Comparison of ENCODE assay signal across 23 cellular contexts in genomic region chr5:154589511-154589910, GRCh38.
"Had no signal": no experiment of that assay in that cellular context is flagged by ENCODE, and none has a peak within 500 bp of the region (broad histone marks: within the 10 kb centered on the region; RNA-seq: fewer than 3 reads in every experiment).

No MANE protein-coding gene starts in this region.

- H3K9me3 ChIP-seq: mucosa of descending colon, ovary, right atrium auricular region, right lobe of liver, stomach, thoracic aorta, tibial artery had no signal

- H3K36me3 ChIP-seq: ovary, right atrium auricular region, right lobe of liver, stomach, thoracic aorta, tibial artery had no signal

- H3K4me1 Mint-ChIP-seq: memory B cell; naive thymus-derived CD4-positive, alpha-beta T cell; stimulated activated naive B cell treated with anti-CD40 and anti-IgM and Interleukin-4, amounts not matched to agents 10 μg/mL and 1 μg/mL and 100 μg/mL, for 72 hours had no signal

- H3K4me3 ChIP-seq: mucosa of descending colon, ovary, right atrium auricular region, right lobe of liver, stomach, thoracic aorta, tibial artery had no signal

- H3K27me3 ChIP-seq: ovary, right atrium auricular region, right lobe of liver had no signal

- H3K4me1 ChIP-seq: right atrium auricular region, right lobe of liver, stomach, tibial artery had no signal

- DNase-seq: hippocampal formation; kidney glomerular epithelial cell; left cardiac atrium; midbrain; mucosa of descending colon; naive thymus-derived CD4-positive, alpha-beta T cell; ovary; right lobe of liver; stimulated activated CD4-positive, alpha-beta T cell treated with anti-CD3 and anti-CD28 coated beads, Interleukin-12 subunit alpha, Interleukin-12 subunit beta, amount 100 ng/mL, for 4 hours; stimulated activated CD4-positive, alpha-beta T cell treated with anti-CD3 and anti-CD28 coated beads, Interleukin-15, amount 100 ng/mL, for 24 hours; stimulated activated CD4-positive, alpha-beta T cell treated with anti-CD3 and anti-CD28 coated beads, Interleukin-2, amount 100 ng/mL, for 24 hours; stimulated activated CD4-positive, alpha-beta T cell treated with anti-CD3 and anti-CD28 coated beads, Interleukin-4, amount 100 ng/mL, for 1 hour; stimulated activated naive B cell treated with anti-CD40 and anti-IgM and Interleukin-4, amounts not matched to agents 10 μg/mL and 1 μg/mL and 100 μg/mL, for 72 hours; stimulated activated naive CD8-positive, alpha-beta T cell treated with anti-CD3 and anti-CD28 coated beads, Interleukin-15, Interleukin-2, amounts not matched to agents 100 U/mL and 50 U/mL, for 24 hours; stomach; tibial artery had no signal

- H3K36me3 Mint-ChIP-seq: memory B cell; naive thymus-derived CD4-positive, alpha-beta T cell; natural killer cell treated with Interleukin-12 subunit alpha and Interleukin-12 subunit beta and Interleukin-15 and Interleukin-18, amount 100 ng/mL, for 72 hours; stimulated activated naive B cell treated with anti-CD40 and anti-IgM and Interleukin-4, amounts not matched to agents 10 μg/mL and 1 μg/mL and 100 μg/mL, for 72 hours; type B pancreatic cell had no signal

- H3K4me3 Mint-ChIP-seq: memory B cell; naive thymus-derived CD4-positive, alpha-beta T cell; natural killer cell treated with Interleukin-12 subunit alpha and Interleukin-12 subunit beta and Interleukin-15 and Interleukin-18, amount 100 ng/mL, for 72 hours; stimulated activated naive B cell treated with anti-CD40 and anti-IgM and Interleukin-4, amounts not matched to agents 10 μg/mL and 1 μg/mL and 100 μg/mL, for 72 hours; type B pancreatic cell had no signal

- H3K27ac Mint-ChIP-seq: memory B cell; naive thymus-derived CD4-positive, alpha-beta T cell; natural killer cell treated with Interleukin-12 subunit alpha and Interleukin-12 subunit beta and Interleukin-15 and Interleukin-18, amount 100 ng/mL, for 72 hours; progenitor cell of endocrine pancreas; stimulated activated naive B cell treated with anti-CD40 and anti-IgM and Interleukin-4, amounts not matched to agents 10 μg/mL and 1 μg/mL and 100 μg/mL, for 72 hours; type B pancreatic cell had no signal

- ATAC-seq: left cardiac atrium; left lobe of liver; mucosa of descending colon; naive thymus-derived CD4-positive, alpha-beta T cell; natural killer cell treated with Interleukin-12 subunit alpha and Interleukin-12 subunit beta and Interleukin-15 and Interleukin-18, amount 100 ng/mL, for 72 hours; right lobe of liver; stimulated activated naive B cell treated with anti-CD40 and anti-IgM and Interleukin-4, amounts not matched to agents 10 μg/mL and 1 μg/mL and 100 μg/mL, for 72 hours; stimulated activated naive CD8-positive, alpha-beta T cell treated with anti-CD3 and anti-CD28 coated beads, Interleukin-15, Interleukin-2, amounts not matched to agents 100 U/mL and 50 U/mL, for 24 hours had no signal

- H3K27ac ChIP-seq: ovary, right atrium auricular region, right lobe of liver, stomach, thoracic aorta, tibial artery had no signal

- H3K9me3 Mint-ChIP-seq: memory B cell; naive thymus-derived CD4-positive, alpha-beta T cell; natural killer cell treated with Interleukin-12 subunit alpha and Interleukin-12 subunit beta and Interleukin-15 and Interleukin-18, amount 100 ng/mL, for 72 hours; stimulated activated naive B cell treated with anti-CD40 and anti-IgM and Interleukin-4, amounts not matched to agents 10 μg/mL and 1 μg/mL and 100 μg/mL, for 72 hours; type B pancreatic cell had no signal
